Comparison of ENCODE assay signal across 8 cellular contexts in the genomic region with DNA sequence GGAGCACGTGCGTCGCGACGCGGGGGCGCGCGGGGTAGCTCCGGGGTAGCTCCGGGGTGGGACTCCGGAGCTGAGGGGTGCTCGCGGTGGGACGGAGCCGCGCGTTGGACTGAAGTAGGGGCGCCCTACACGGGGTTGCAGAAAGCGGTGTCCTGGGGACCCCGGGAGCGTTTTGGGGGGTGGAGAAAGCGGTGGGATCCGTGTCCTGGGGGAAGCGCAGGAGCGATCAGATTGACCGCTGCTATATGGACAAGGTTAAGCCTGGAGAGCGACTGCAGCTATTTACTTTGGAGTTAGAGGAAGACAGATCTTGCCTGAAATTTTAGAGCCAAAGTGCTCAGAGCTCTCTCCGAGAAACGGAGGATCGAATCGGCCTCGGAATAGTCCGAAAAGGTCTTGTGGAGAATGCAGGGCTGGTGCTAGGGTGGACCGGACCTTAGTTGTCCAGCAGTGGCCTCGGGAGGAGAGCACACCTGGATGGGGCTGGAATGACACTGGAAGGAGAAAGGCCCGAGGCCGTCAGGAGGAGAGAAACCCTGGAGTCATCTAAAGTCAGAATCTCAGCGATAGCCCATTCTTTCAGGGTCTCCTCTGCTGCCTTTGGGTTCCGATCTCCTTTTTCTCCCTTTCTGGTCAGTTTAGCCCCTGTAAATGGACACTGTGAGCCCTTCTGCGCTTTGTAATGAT. TPM values are rescaled to one million over a fixed set of nuclear protein-coding genes. Genes with fewer than 3 reads are reported as not detected.
DNase-seq lines count a peak whose midpoint lies in the region; ATAC-seq, FAIRE-seq and TF ChIP-seq lines count a peak whose summit lies in the region.

No MANE protein-coding gene starts in this region.

- no peak for TF ChIP-seq CTCF in A549 (IDR thresholded peaks at IDR 0.05)
- no peak for TF ChIP-seq CTCF in activated CD8-positive, alpha-beta T cell treated with anti-CD3 and anti-CD28 coated beads for 36 hours (IDR thresholded peaks at IDR 0.05)

- H3K9me3 ChIP-seq in A549, result no peaks in the 10 kb centered on the region
- H3K9me3 ChIP-seq in iPS-18c (ENCODE audit: control insufficient read depth, insufficient read depth, low read length), result no peaks in the 10 kb centered on the region

- WGBS in A549 (ENCODE audit: missing lambda C conversion rate), result 3% methylated on average over 22 of the region's 42 CpGs

- peak overlapping the region; percentile 96 to 100 for H3K27ac ChIP-seq in A549

- H3K4me3 ChIP-seq in A549 (peak overlapping the region; percentile 88), iPS-18c (ENCODE audit: insufficient read depth, low read depth, low read length) (peak overlapping the region; percentile 93)

- no peak for FAIRE-seq in A549 (lab: Jason Lieb, UNC)
- FAIRE-seq in GM19239 (lab: Jason Lieb, UNC), result no peak

- H3K9me3 Mint-ChIP-seq in activated CD8-positive, alpha-beta T cell treated with anti-CD3 and anti-CD28 coated beads for 36 hours, result no peaks in the 10 kb centered on the region
- H3K9me3 Mint-ChIP-seq in stimulated activated naive B cell treated with anti-CD40 and anti-IgM and Interleukin-4, amounts not matched to agents 10 μg/mL and 1 μg/mL and 100 μg/mL, for 72 hours, result peaks cover 0 to 5% of the 10 kb centered on the region in 2 donors

- H3K36me3 Mint-ChIP-seq in activated CD8-positive, alpha-beta T cell treated with anti-CD3 and anti-CD28 coated beads for 36 hours (ENCODE audit: low read depth), result peaks cover 31% of the 10 kb centered on the region
- peaks cover 16 to 32% of the 10 kb centered on the region in 2 donors for H3K36me3 Mint-ChIP-seq in stimulated activated naive B cell treated with anti-CD40 and anti-IgM and Interleukin-4, amounts not matched to agents 10 μg/mL and 1 μg/mL and 100 μg/mL, for 72 hours

- no peak for TF ChIP-seq POLR2A in A549 (IDR thresholded peaks at IDR 0.05; ENCODE audit: low read length)

- CTCF ChIA-PET in A549 (lab: Yijun Ruan, JAX), result interaction anchor here (0.6 kb wide), 1 partner anchor 14 kb away, joined by 3 read pairs; no protein-coding TSS in a partner anchor
- CTCF ChIA-PET in activated CD8-positive, alpha-beta T cell treated with anti-CD3 and anti-CD28 coated beads for 36 hours (lab: Charles Lee), result interaction anchor here (1.0 to 2.2 kb wide), 4 partner anchors 18 to 363 kb away, joined by 3 to 10 read pairs (median 4); no protein-coding TSS in a partner anchor

- H3K27ac Mint-ChIP-seq in activated CD8-positive, alpha-beta T cell treated with anti-CD3 and anti-CD28 coated beads for 36 hours, result peak overlapping the region; percentile 91
- peak overlapping the region; percentile 95 for H3K27ac Mint-ChIP-seq in stimulated activated naive B cell treated with anti-CD40 and anti-IgM and Interleukin-4, amounts not matched to agents 10 μg/mL and 1 μg/mL and 100 μg/mL, for 72 hours

- H3K4me1 ChIP-seq in A549, result peaks cover 13% of the 10 kb centered on the region

- DNase-seq in A549 (ENCODE audit: low read depth in 1 of 2, low spot score in 1 of 2) (peak in 1 of 2 experiments; percentile 8), GM19239 (ENCODE audit: insufficient read length, low spot score) (peak; percentile 5), NCI-H2081 treated with DMSO at 0.1 percent for 48 hours (lab: John Stamatoyannopoulos, UW) (no peak), NCI-H526 (lab: John Stamatoyannopoulos, UW) (no peak)
- no peak for DNase-seq in activated CD8-positive, alpha-beta T cell treated with anti-CD3 and anti-CD28 coated beads for 36 hours
- DNase-seq in stimulated activated naive B cell treated with anti-CD40 and anti-IgM and Interleukin-4, amounts not matched to agents 10 μg/mL and 1 μg/mL and 100 μg/mL, for 72 hours, result no peak

- POLR2A ChIA-PET in A549 (lab: Yijun Ruan, JAX), result interaction anchor here (1.1 kb wide), 1 partner anchor 11 kb away, joined by 3 read pairs; no protein-coding TSS in a partner anchor
- POLR2A ChIA-PET in activated CD8-positive, alpha-beta T cell treated with anti-CD3 and anti-CD28 coated beads for 36 hours (lab: Charles Lee), result interaction anchor here (1.2 kb wide), 1 partner anchor 18 kb away, joined by 3 read pairs; no protein-coding TSS in a partner anchor

- intact Hi-C loops in activated CD8-positive, alpha-beta T cell treated with anti-CD3 and anti-CD28 coated beads for 36 hours (cut with micrococcal nuclease), result no loop called here

- peak overlapping the region; percentile 95 for H3K4me2 ChIP-seq in A549

- no peak for TF ChIP-seq RAD21 in A549 (conservative IDR thresholded peaks at IDR 0.05 in 1 of 2, IDR thresholded peaks at IDR 0.05 in 1 of 2)

- H3K27me3 Mint-ChIP-seq in activated CD8-positive, alpha-beta T cell treated with anti-CD3 and anti-CD28 coated beads for 36 hours, result no peaks in the 10 kb centered on the region
- H3K27me3 Mint-ChIP-seq in stimulated activated naive B cell treated with anti-CD40 and anti-IgM and Interleukin-4, amounts not matched to agents 10 μg/mL and 1 μg/mL and 100 μg/mL, for 72 hours, result no peaks in the 10 kb centered on the region

- no peak for TF ChIP-seq EP300 in A549 (IDR thresholded peaks at IDR 0.05)

- ATAC-seq in A549, result peak; percentile 26 to 33; a peak in 4 of 6 replicates
- ATAC-seq in activated CD8-positive, alpha-beta T cell treated with anti-CD3 and anti-CD28 coated beads for 36 hours, result no peak
- ATAC-seq in stimulated activated naive B cell treated with anti-CD40 and anti-IgM and Interleukin-4, amounts not matched to agents 10 μg/mL and 1 μg/mL and 100 μg/mL, for 72 hours (replicated peaks), result no peak
- ATAC-seq in GM18873 (IDR thresholded peaks at IDR 0.05; ENCODE audit: low FRiP score, unreplicated experiment), result no peak

- peaks cover 25% of the 10 kb centered on the region for H3K4me1 Mint-ChIP-seq in activated CD8-positive, alpha-beta T cell treated with anti-CD3 and anti-CD28 coated beads for 36 hours (ENCODE audit: low read depth)
- H3K4me1 Mint-ChIP-seq in stimulated activated naive B cell treated with anti-CD40 and anti-IgM and Interleukin-4, amounts not matched to agents 10 μg/mL and 1 μg/mL and 100 μg/mL, for 72 hours, result peaks cover 26 to 51% of the 10 kb centered on the region in 2 donors

- peak overlapping the region; percentile 100 for H3K4me3 Mint-ChIP-seq in activated CD8-positive, alpha-beta T cell treated with anti-CD3 and anti-CD28 coated beads for 36 hours
- H3K4me3 Mint-ChIP-seq in stimulated activated naive B cell treated with anti-CD40 and anti-IgM and Interleukin-4, amounts not matched to agents 10 μg/mL and 1 μg/mL and 100 μg/mL, for 72 hours, result peak overlapping the region; percentile 98 to 99

TF ChIP-seq in A549, 52 proteins besides CTCF, POLR2A, EP300 and RAD21:
- TF ChIP-seq MYC (IDR thresholded peaks at IDR 0.05; ENCODE audit: borderline replicate concordance, low read length) (peak; percentile 59; the same call in 1 of the 2 replicates), ZC3H11A (IDR thresholded peaks at IDR 0.05) (no peak), BHLHE40 (IDR thresholded peaks at IDR 0.05; ENCODE audit: low read depth, low read length) (0 out of 2 replicates have a peak, but pooled peaks have one; percentile 10), HEYL (CRISPR knock-in tag; IDR thresholded peaks at IDR 0.05) (no peak)
- TF ChIP-seq, protein P1, sequence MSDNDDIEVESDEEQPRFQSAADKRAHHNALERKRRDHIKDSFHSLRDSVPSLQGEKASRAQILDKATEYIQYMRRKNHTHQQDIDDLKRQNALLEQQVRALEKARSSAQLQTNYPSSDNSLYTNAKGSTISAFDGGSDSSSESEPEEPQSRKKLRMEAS (IDR thresholded peaks at IDR 0.05), result peak; percentile 94; the same call in 1 of the 2 replicates
- TF ChIP-seq, protein P2, sequence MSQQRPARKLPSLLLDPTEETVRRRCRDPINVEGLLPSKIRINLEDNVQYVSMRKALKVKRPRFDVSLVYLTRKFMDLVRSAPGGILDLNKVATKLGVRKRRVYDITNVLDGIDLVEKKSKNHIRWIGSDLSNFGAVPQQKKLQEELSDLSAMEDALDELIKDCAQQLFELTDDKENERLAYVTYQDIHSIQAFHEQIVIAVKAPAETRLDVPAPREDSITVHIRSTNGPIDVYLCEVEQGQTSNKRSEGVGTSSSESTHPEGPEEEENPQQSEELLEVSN (IDR thresholded peaks at IDR 0.05; ENCODE audit: borderline replicate concordance, low read depth), result peak; percentile 73

RNA-seq across cellular contexts. Expression of a gene that starts 0.6 kb away (rescaled TPM):
- polyA plus RNA-seq in A549 (2011; rRNA removed), result 24.2 and 24.8 TPM in 2 replicates
- 22.4 and 23.0 TPM in 2 replicates for polyA plus RNA-seq in A549 (2012; cell fraction: cytosol; rRNA removed)
- 15.6 and 20.6 TPM in 2 replicates for polyA plus RNA-seq in A549 (2012; cell fraction: nucleus; rRNA removed)
- 14.3 to 18.4 TPM (median 14.9 TPM) in 3 replicates for polyA plus RNA-seq in A549 (2017; fragmentation: RNase III; extraction: RNeasy Plus Mini Kit Qiagen cat#74134 plus additional on column Dnase treatment)
- 13.4 and 17.9 TPM in 2 replicates for polyA minus RNA-seq in A549 (2011; rRNA and poly(A)+ RNA removed)
- 10 to 100 TPM; 16.1 to 18.8 TPM for total RNA-seq in activated CD8-positive, alpha-beta T cell treated with anti-CD3 and anti-CD28 coated beads for 36 hours

Comparison
In these comparisons a context has a peak if more than half of its experiments do, and no peak if none do; other contexts are left out.
1. ATAC-seq: peak in A549 (2 of 2); none in activated CD8-positive, alpha-beta T cell treated with anti-CD3 and anti-CD28 coated beads for 36 hours (single experiment), stimulated activated naive B cell treated with anti-CD40 and anti-IgM and Interleukin-4, amounts not matched to agents 10 μg/mL and 1 μg/mL and 100 μg/mL, for 72 hours (0 of 2) and GM18873 (single experiment).